ENCODE assay signal across 28 cellular contexts in genomic region chr12:28219827-28220226, GRCh38.
"Had no signal": no experiment of that assay in that cellular context is flagged by ENCODE, and none has a peak within 500 bp of the region (broad histone marks: within the 10 kb centered on the region; RNA-seq: fewer than 3 reads in every experiment).

No MANE protein-coding gene starts in this region.

- H3K27me3 Mint-ChIP-seq: dendritic cell treated with granulocyte-macrophage colony-stimulating factor and Interleukin-4, amounts not matched to agents 40 ng/mL and 50 ng/mL, for 4 days; effector memory CD8-positive, alpha-beta T cell had no signal

- H3K9me3 Mint-ChIP-seq: dendritic cell treated with granulocyte-macrophage colony-stimulating factor and Interleukin-4, amounts not matched to agents 40 ng/mL and 50 ng/mL, for 4 days; effector memory CD8-positive, alpha-beta T cell had no signal

- ATAC-seq: effector memory CD8-positive, alpha-beta T cell; esophagus mucosa; foreskin keratinocyte; gastrocnemius medialis; gastroesophageal sphincter; heart left ventricle; heart right ventricle had no signal

- H3K27ac ChIP-seq: colonic mucosa, coronary artery, dorsolateral prefrontal cortex, epithelial cell of prostate, esophagus muscularis mucosa, esophagus squamous epithelium, foreskin keratinocyte, gastrocnemius medialis, gastroesophageal sphincter, heart left ventricle, heart right ventricle had no signal

- H3K27ac Mint-ChIP-seq: dendritic cell treated with granulocyte-macrophage colony-stimulating factor and Interleukin-4, amounts not matched to agents 40 ng/mL and 50 ng/mL, for 4 days; effector memory CD8-positive, alpha-beta T cell; endodermal cell had no signal

- H3K4me3 ChIP-seq: colonic mucosa, coronary artery, dorsolateral prefrontal cortex, esophagus muscularis mucosa, esophagus squamous epithelium, gastrocnemius medialis, gastroesophageal sphincter, heart left ventricle, heart right ventricle had no signal

- H3K36me3 ChIP-seq: colonic mucosa, esophagus muscularis mucosa, esophagus squamous epithelium, gastroesophageal sphincter, heart left ventricle, heart right ventricle had no signal

- FAIRE-seq: endometrium, endothelial cell of umbilical vein, frontal cortex had no signal

- H3K4me1 ChIP-seq: colonic mucosa, esophagus squamous epithelium, foreskin keratinocyte, gastrocnemius medialis, gastroesophageal sphincter had no signal

- H3K4me3 Mint-ChIP-seq: dendritic cell treated with granulocyte-macrophage colony-stimulating factor and Interleukin-4, amounts not matched to agents 40 ng/mL and 50 ng/mL, for 4 days; effector memory CD8-positive, alpha-beta T cell; endodermal cell had no signal

- H3K9me3 ChIP-seq: colonic mucosa, esophagus squamous epithelium, gastrocnemius medialis, gastroesophageal sphincter had no signal

- H3K27me3 ChIP-seq: colonic mucosa, dorsolateral prefrontal cortex, esophagus muscularis mucosa, esophagus squamous epithelium, foreskin keratinocyte, gastrocnemius medialis, gastroesophageal sphincter, heart left ventricle, heart right ventricle had no signal

- DNase-seq: colonic mucosa; cortex of kidney; dermis blood vessel endothelial cell; dorsolateral prefrontal cortex; effector CD4-positive, alpha-beta T cell; effector CD8-positive, alpha-beta T cell; effector memory CD4-positive, alpha-beta T cell; effector memory CD8-positive, alpha-beta T cell; endodermal cell; erythroblast; esophagus squamous epithelium; foreskin fibroblast; foreskin keratinocyte; foreskin melanocyte; gastrocnemius medialis; glutamatergic neuron; head of caudate nucleus; heart left ventricle; heart right ventricle had no signal
